ENCODE assay signal across 9 cellular contexts in genomic region chr6:136113736-136114173, GRCh38.
DNase-seq lines count a peak whose midpoint lies in the region; ATAC-seq and TF ChIP-seq lines count a peak whose summit lies in the region.
"Had no signal": no experiment of that assay in that cellular context is flagged by ENCODE, and none has a peak within 500 bp of the region (broad histone marks: within the 10 kb centered on the region; RNA-seq: fewer than 3 reads in every experiment).

No MANE protein-coding gene starts in this region.

- no peak overlapping the region for H3K4me3 Mint-ChIP-seq in activated CD8-positive, alpha-beta T cell treated with anti-CD3 and anti-CD28 coated beads for 36 hours
- H3K4me3 Mint-ChIP-seq: dendritic cell treated with granulocyte-macrophage colony-stimulating factor and Interleukin-4, amounts not matched to agents 40 ng/mL and 50 ng/mL, for 4 days had no signal

- no peak for TF ChIP-seq CTCF in activated CD8-positive, alpha-beta T cell treated with anti-CD3 and anti-CD28 coated beads for 36 hours (IDR thresholded peaks at IDR 0.05)

- peak; percentile 74 for DNase-seq in EL
- DNase-seq in NCI-H187 treated with DMSO at 0.1 percent for 48 hours (lab: John Stamatoyannopoulos, UW): peak; percentile 70
- DNase-seq in activated CD8-positive, alpha-beta T cell treated with anti-CD3 and anti-CD28 coated beads for 36 hours: peak; percentile 12
- peak; percentile 12 for DNase-seq in hepatic stellate cell (ENCODE audit: low spot score)
- DNase-seq in superior temporal gyrus (ENCODE audit: extremely low spot score): peak; percentile 58
- DNase-seq in stimulated activated naive CD4-positive, alpha-beta T cell treated with Interleukin-2 at 50 U/mL for 16 hours (lab: John Stamatoyannopoulos, UW): no peak

- POLR2A ChIA-PET in activated CD8-positive, alpha-beta T cell treated with anti-CD3 and anti-CD28 coated beads for 36 hours (lab: Charles Lee): no interaction called here

- peak; percentile 34 for ATAC-seq in activated CD8-positive, alpha-beta T cell treated with anti-CD3 and anti-CD28 coated beads for 36 hours
- ATAC-seq in GM18519 (IDR thresholded peaks at IDR 0.05; ENCODE audit: low FRiP score, unreplicated experiment): no peak
- no peak for ATAC-seq in activated CD4-positive, CD25-positive, alpha-beta regulatory T cell treated with anti-CD3 and anti-CD28 coated beads, Interleukin-2, amount 50 U/mL, for 24 hours

- H3K9me3 Mint-ChIP-seq in activated CD8-positive, alpha-beta T cell treated with anti-CD3 and anti-CD28 coated beads for 36 hours: no peaks in the 10 kb centered on the region
- H3K9me3 Mint-ChIP-seq: dendritic cell treated with granulocyte-macrophage colony-stimulating factor and Interleukin-4, amounts not matched to agents 40 ng/mL and 50 ng/mL, for 4 days had no signal

- peaks cover 6% of the 10 kb centered on the region for H3K27me3 Mint-ChIP-seq in activated CD8-positive, alpha-beta T cell treated with anti-CD3 and anti-CD28 coated beads for 36 hours
- H3K27me3 Mint-ChIP-seq: dendritic cell treated with granulocyte-macrophage colony-stimulating factor and Interleukin-4, amounts not matched to agents 40 ng/mL and 50 ng/mL, for 4 days had no signal

- no peaks in the 10 kb centered on the region for H3K36me3 Mint-ChIP-seq in activated CD8-positive, alpha-beta T cell treated with anti-CD3 and anti-CD28 coated beads for 36 hours (ENCODE audit: low read depth)

- intact Hi-C loops in activated CD8-positive, alpha-beta T cell treated with anti-CD3 and anti-CD28 coated beads for 36 hours (cut with micrococcal nuclease): no loop called here

- no peaks in the 10 kb centered on the region for H3K4me1 Mint-ChIP-seq in activated CD8-positive, alpha-beta T cell treated with anti-CD3 and anti-CD28 coated beads for 36 hours (ENCODE audit: low read depth)

- H3K27ac Mint-ChIP-seq in activated CD8-positive, alpha-beta T cell treated with anti-CD3 and anti-CD28 coated beads for 36 hours: no peak overlapping the region
- H3K27ac Mint-ChIP-seq: dendritic cell treated with granulocyte-macrophage colony-stimulating factor and Interleukin-4, amounts not matched to agents 40 ng/mL and 50 ng/mL, for 4 days had no signal

- CTCF ChIA-PET in activated CD8-positive, alpha-beta T cell treated with anti-CD3 and anti-CD28 coated beads for 36 hours (lab: Charles Lee): no interaction called here
